In genomic region chrX:140050906-140051305, GRCh38 we compare ENCODE assay signal across 10 cellular contexts.
DNase-seq lines count a peak whose midpoint lies in the region; ATAC-seq and TF ChIP-seq lines count a peak whose summit lies in the region.
"Had no signal": no experiment of that assay in that cellular context is flagged by ENCODE, and none has a peak within 500 bp of the region (broad histone marks: within the 10 kb centered on the region; RNA-seq: fewer than 3 reads in every experiment).

No MANE protein-coding gene starts in this region.

- no peaks in the 10 kb centered on the region for H3F3A ChIP-seq in neural cell (ENCODE audit: insufficient read depth, low read length, poor library complexity, severe bottlenecking)

- H3K4me3 ChIP-seq in neural cell (ENCODE audit: low read length): no peak overlapping the region
- H3K4me3 ChIP-seq: ovary had no signal

- H3K9me3 ChIP-seq in neural cell (ENCODE audit: low read length): no peaks in the 10 kb centered on the region
- H3K9me3 ChIP-seq: ovary had no signal

- DNase-seq in EL (peak; percentile 0), LHCN-M2 (ENCODE audit: low read depth) (peak; percentile 7), cerebellar cortex (ENCODE audit: low spot score) (peak; percentile 2), HEK293T (ENCODE audit: extremely low spot score) (no peak), glomerular visceral epithelial cell (ENCODE audit: extremely low spot score) (no peak)
- DNase-seq: activated effector memory CD4-positive, alpha-beta T cell treated with Interleukin-2 at 50 U/mL for 16 hours; NCI-H1930; ovary had no signal

- CTCF ChIA-PET in HEK293T (lab: Yijun Ruan, JAX): interaction anchor here (2.4 kb wide), 1 partner anchor 457 kb away, joined by 10 read pairs; no protein-coding TSS in a partner anchor

- no peak for ATAC-seq in GM18502 (IDR thresholded peaks at IDR 0.05; ENCODE audit: poor library complexity, unreplicated experiment)

- H3K9ac ChIP-seq in neural cell (ENCODE audit: low read length): no peak overlapping the region

- no peak overlapping the region for H3K27ac ChIP-seq in neural cell (ENCODE audit: low read length)
- H3K27ac ChIP-seq: ovary had no signal

- TF ChIP-seq EP300 in neural cell (conservative IDR thresholded peaks at IDR 0.05; ENCODE audit: poor library complexity, severe bottlenecking): no peak

- no peaks in the 10 kb centered on the region for H3K9me2 ChIP-seq in neural cell (ENCODE audit: insufficient read depth, low read length)

- H3K4me2 ChIP-seq in neural cell (ENCODE audit: low read length): no peak overlapping the region

- peak; percentile 59 for TF ChIP-seq CTCF in neural cell (IDR thresholded peaks at IDR 0.05; ENCODE audit: poor library complexity, severe bottlenecking)

- no peaks in the 10 kb centered on the region for H3K27me3 ChIP-seq in neural cell (ENCODE audit: insufficient read depth, low read depth, low read length)
- H3K27me3 ChIP-seq: ovary had no signal

- H3K36me3 ChIP-seq in neural cell (ENCODE audit: insufficient read depth, low read length): no peaks in the 10 kb centered on the region
- H3K36me3 ChIP-seq: ovary had no signal

- no peaks in the 10 kb centered on the region for H3K79me2 ChIP-seq in neural cell (replicated peaks; ENCODE audit: insufficient read depth, low read length)

- POLR2A ChIA-PET in HEK293T (lab: Yijun Ruan, JAX): no interaction called here

- no peaks in the 10 kb centered on the region for H4K20me1 ChIP-seq in neural cell (ENCODE audit: insufficient read depth)

- H2AFZ ChIP-seq in neural cell (ENCODE audit: low read depth, low read length): no peak overlapping the region

- TF ChIP-seq RAD21 in neural cell (conservative IDR thresholded peaks at IDR 0.05): peak; percentile 70

TF ChIP-seq in neural cell, 6 proteins besides CTCF, POLR2A, EP300 and RAD21:
- TF ChIP-seq SMC3 (conservative IDR thresholded peaks at IDR 0.05; ENCODE audit: poor library complexity): peak; percentile 73
- no peak for TF ChIP-seq EZH2 (IDR thresholded peaks at IDR 0.05; ENCODE audit: borderline replicate concordance, insufficient read depth, low read length, poor library complexity, severe bottlenecking)
- no peak for TF ChIP-seq POLR2AphosphoS5 (IDR thresholded peaks at IDR 0.05)

TF ChIP-seq in HEK293T, 16 proteins besides CTCF, POLR2A, EP300 and RAD21:
- TF ChIP-seq ELF4 (IDR thresholded peaks at IDR 0.05) (no peak), HDGF (IDR thresholded peaks at IDR 0.05; ENCODE audit: borderline replicate concordance) (no peak), BHLHE40 (IDR thresholded peaks at IDR 0.05; ENCODE audit: borderline replicate concordance) (no peak), ARNT (IDR thresholded peaks at IDR 0.05) (no peak)
TF ChIP-seq in HEK293T: peak in this region for 0.

Comparison
In these comparisons a context has a peak if more than half of its experiments do, and no peak if none do; other contexts are left out.
1. DNase-seq: peak in EL (single experiment), LHCN-M2 (single experiment) and cerebellar cortex (single experiment); none in HEK293T (single experiment) and glomerular visceral epithelial cell (single experiment).